1 cellular context compared by ENCODE assay signal in the genomic region with DNA sequence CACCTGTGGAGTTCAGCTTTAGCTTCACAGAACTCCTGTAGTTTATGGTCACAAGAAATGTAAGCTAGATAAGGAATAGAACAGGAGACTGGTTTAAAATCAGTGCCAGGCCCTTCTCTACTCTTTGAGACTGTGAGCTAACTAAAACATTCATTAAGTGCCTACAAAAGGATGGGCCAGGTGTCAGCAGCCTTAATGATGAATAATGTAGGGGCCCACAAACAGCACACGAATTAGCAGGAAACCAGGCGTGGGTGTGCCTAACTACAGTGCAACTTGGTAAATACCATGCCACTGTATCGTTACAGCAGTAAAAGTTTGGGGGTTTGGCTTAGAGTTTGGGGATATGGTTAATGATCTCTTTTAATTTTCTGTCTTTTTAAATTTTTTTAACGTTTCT.
TF ChIP-seq lines count a peak whose summit lies in the region.

No MANE protein-coding gene starts in this region.

TF ChIP-seq in GM23338, 12 proteins besides CTCF, POLR2A, EP300 and RAD21 (continued from another document):
- TF ChIP-seq ZNF462 (CRISPR knock-in tag; IDR thresholded peaks at IDR 0.05) (no peak), REST (IDR thresholded peaks at IDR 0.05; ENCODE audit: unreplicated experiment) (no peak), NANOG (IDR thresholded peaks at IDR 0.05; ENCODE audit: borderline replicate concordance) (no peak), POLR2AphosphoS5 (IDR thresholded peaks at IDR 0.05; ENCODE audit: low read depth) (no peak)
